ENCODE assay signal across 15 cellular contexts in the genomic region with DNA sequence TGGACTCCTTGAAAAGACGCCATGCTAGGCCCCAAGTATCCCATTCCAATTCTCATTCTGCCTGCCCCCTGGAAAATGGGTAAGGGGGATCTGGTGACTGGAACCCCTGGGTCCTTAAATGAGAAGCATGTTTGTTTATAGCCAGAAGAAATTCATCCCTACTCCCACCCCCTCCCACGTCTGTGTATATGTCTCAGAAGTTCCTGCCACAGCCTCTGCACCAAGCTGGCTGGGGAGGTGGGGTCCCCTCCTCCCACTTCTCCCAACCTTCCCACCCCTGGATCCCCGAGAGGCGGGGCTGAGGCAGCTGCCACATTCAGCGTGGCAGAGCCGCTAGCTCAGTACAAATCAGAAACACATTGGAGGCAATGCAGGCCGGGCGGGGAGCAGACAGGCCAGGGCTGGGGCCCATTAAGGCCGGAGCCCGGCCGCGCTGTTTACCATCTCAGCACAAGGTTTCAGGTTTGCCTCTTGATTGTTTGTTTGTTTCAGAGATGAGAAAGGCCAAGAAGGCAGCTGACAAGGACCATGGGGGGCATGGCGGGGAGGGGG.
"Had no signal": no experiment of that assay in that cellular context is flagged by ENCODE, and none has a peak within 500 bp of the region (broad histone marks: within the 10 kb centered on the region; RNA-seq: fewer than 3 reads in every experiment).

No MANE protein-coding gene starts in this region.

- H3K27ac ChIP-seq: gastrocnemius medialis, heart right ventricle, right lobe of liver, upper lobe of left lung had no signal

- H3K9me3 Mint-ChIP-seq: natural killer cell treated with Interleukin-12 subunit alpha and Interleukin-12 subunit beta and Interleukin-15 and Interleukin-18, amount 100 ng/mL, for 72 hours; stimulated activated naive CD8-positive, alpha-beta T cell treated with anti-CD3 and anti-CD28 coated beads, Interleukin-15, amount 100 ng/mL, for 72 hours had no signal

- H3K36me3 ChIP-seq: breast epithelium, gastrocnemius medialis, heart right ventricle, right lobe of liver, upper lobe of left lung had no signal

- H3K4me1 Mint-ChIP-seq: stimulated activated naive CD8-positive, alpha-beta T cell treated with anti-CD3 and anti-CD28 coated beads, Interleukin-15, amount 100 ng/mL, for 72 hours had no signal

- H3K4me1 ChIP-seq: breast epithelium, gastrocnemius medialis, right lobe of liver, upper lobe of left lung had no signal

- H3K4me3 ChIP-seq: breast epithelium, gastrocnemius medialis, heart right ventricle, right lobe of liver, upper lobe of left lung had no signal

- DNase-seq: activated CD4-positive, alpha-beta T cell treated with anti-CD3 and anti-CD28 coated beads for 1 hour; activated CD4-positive, alpha-beta T cell treated with anti-CD3 and anti-CD28 coated beads, Interleukin-2, amount 50 U/mL, for 4 hours; activated naive CD4-positive, alpha-beta T cell; activated T-cell treated with anti-CD3 and anti-CD28 coated beads for 4 hours; cerebellar nuclear complex; endodermal cell; gastrocnemius medialis; heart right ventricle; right lobe of liver; stimulated activated CD4-positive, alpha-beta T cell treated with anti-CD3 and anti-CD28 coated beads, Interleukin-1b, Interleukin-23, amount 100 ng/mL, for 48 hours; stimulated activated naive CD8-positive, alpha-beta T cell treated with anti-CD3 and anti-CD28 coated beads, Interleukin-15, amount 100 ng/mL, for 72 hours; T-helper 1 cell; upper lobe of left lung had no signal

- H3K36me3 Mint-ChIP-seq: natural killer cell treated with Interleukin-12 subunit alpha and Interleukin-12 subunit beta and Interleukin-15 and Interleukin-18, amount 100 ng/mL, for 72 hours had no signal

- H3K27me3 ChIP-seq: gastrocnemius medialis, right lobe of liver, upper lobe of left lung had no signal

- H3K4me3 Mint-ChIP-seq: endodermal cell; natural killer cell treated with Interleukin-12 subunit alpha and Interleukin-12 subunit beta and Interleukin-15 and Interleukin-18, amount 100 ng/mL, for 72 hours; stimulated activated naive CD8-positive, alpha-beta T cell treated with anti-CD3 and anti-CD28 coated beads, Interleukin-15, amount 100 ng/mL, for 72 hours had no signal

- H3K9me3 ChIP-seq: breast epithelium, gastrocnemius medialis, heart right ventricle, right lobe of liver, upper lobe of left lung had no signal

- H3K27ac Mint-ChIP-seq: endodermal cell; natural killer cell treated with Interleukin-12 subunit alpha and Interleukin-12 subunit beta and Interleukin-15 and Interleukin-18, amount 100 ng/mL, for 72 hours; stimulated activated naive CD8-positive, alpha-beta T cell treated with anti-CD3 and anti-CD28 coated beads, Interleukin-15, amount 100 ng/mL, for 72 hours had no signal
